ENCODE assay signal across 8 cellular contexts in genomic region chrX:1591863-1592127, GRCh38. TPM values are rescaled to one million over a fixed set of nuclear protein-coding genes. Genes with fewer than 3 reads are reported as not detected.
DNase-seq lines count a peak whose midpoint lies in the region; ATAC-seq, FAIRE-seq and TF ChIP-seq lines count a peak whose summit lies in the region.

No MANE protein-coding gene starts in this region.

- POLR2A ChIA-PET in naive thymus-derived CD4-positive, alpha-beta T cell (lab: Charles Lee) = no interaction called here

- DNase-seq in AG10803 (ENCODE audit: low read depth) = no peak
- DNase-seq in Jurkat, Clone E6-1 (ENCODE audit: low read depth, low spot score) = no peak
- DNase-seq in dorsolateral prefrontal cortex = no peak
- DNase-seq in naive thymus-derived CD4-positive, alpha-beta T cell = no peak
- no peak for DNase-seq in DMS153 (lab: John Stamatoyannopoulos, UW)
- DNase-seq in NCI-H2171 (lab: John Stamatoyannopoulos, UW) = no peak
- no peak for DNase-seq in D721Med (ENCODE audit: insufficient read length, low spot score)
- DNase-seq in GM20000 (ENCODE audit: low spot score) = no peak

- TF ChIP-seq CTCF in AG10803 (conservative IDR thresholded peaks at IDR 0.05; ENCODE audit: low read length) = no peak
- no peak for TF ChIP-seq CTCF in dorsolateral prefrontal cortex (IDR thresholded peaks at IDR 0.05 in 54 of 56, conservative IDR thresholded peaks at IDR 0.05 in 2 of 56; ENCODE audit: low read depth in 1 of 56, partially characterized antibody in 56 of 56)
- no peak for TF ChIP-seq CTCF in D721Med (IDR thresholded peaks at IDR 0.05; ENCODE audit: insufficient read depth, missing control alignments)
- no peak for TF ChIP-seq CTCF in GM20000 (IDR thresholded peaks at IDR 0.05; ENCODE audit: extremely low read depth, missing control alignments)

- H3K27me3 Mint-ChIP-seq in naive thymus-derived CD4-positive, alpha-beta T cell = no peaks in the 10 kb centered on the region

- H3K4me1 Mint-ChIP-seq in naive thymus-derived CD4-positive, alpha-beta T cell = peaks cover 5 to 48% (median 32%) of the 10 kb centered on the region in 7 donors

- no peak for ATAC-seq in naive thymus-derived CD4-positive, alpha-beta T cell

- H3K9me3 Mint-ChIP-seq in naive thymus-derived CD4-positive, alpha-beta T cell = peaks cover 0 to 2% (median 0%) of the 10 kb centered on the region in 11 donors

- no peak for FAIRE-seq in D721Med (lab: Jason Lieb, UNC)

- peak overlapping the region; percentile 69 to 94 (median 91) for H3K27ac Mint-ChIP-seq in naive thymus-derived CD4-positive, alpha-beta T cell

- H3K27me3 ChIP-seq in dorsolateral prefrontal cortex = no peaks in the 10 kb centered on the region
- H3K27me3 ChIP-seq in naive thymus-derived CD4-positive, alpha-beta T cell (ENCODE audit: control insufficient read depth in 2 of 2, insufficient read depth in 2 of 2, low read length in 2 of 2) = no peaks in the 10 kb centered on the region

- H3K4me3 ChIP-seq in AG10803 (ENCODE audit: low read length) (peak overlapping the region; percentile 88), dorsolateral prefrontal cortex (peak overlapping the region; percentile 53 to 91 (median 75))
- peak overlapping the region; percentile 90 for H3K4me3 ChIP-seq in Jurkat, Clone E6-1 (ENCODE audit: low read length)
- peak overlapping the region; percentile 76 for H3K4me3 ChIP-seq in naive thymus-derived CD4-positive, alpha-beta T cell (ENCODE audit: low read length)

- peaks cover 20 to 44% (median 22%) of the 10 kb centered on the region in 3 experiments for H3K36me3 ChIP-seq in naive thymus-derived CD4-positive, alpha-beta T cell (ENCODE audit: control insufficient read depth in 2 of 3, insufficient read depth in 3 of 3, low read length in 3 of 3)

- H3K27ac ChIP-seq in dorsolateral prefrontal cortex = peak overlapping the region in 28 of 59 donors; percentile 8 to 86 (median 64)
- H3K27ac ChIP-seq in naive thymus-derived CD4-positive, alpha-beta T cell (ENCODE audit: low read depth, low read length) = peak overlapping the region; percentile 91

- H3K9me3 ChIP-seq in naive thymus-derived CD4-positive, alpha-beta T cell (ENCODE audit: control insufficient read depth in 2 of 3, low read length in 3 of 3) = no peaks in the 10 kb centered on the region

- CTCF ChIA-PET in naive thymus-derived CD4-positive, alpha-beta T cell (lab: Charles Lee) = no interaction called here

- H3K4me3 Mint-ChIP-seq in naive thymus-derived CD4-positive, alpha-beta T cell = peak overlapping the region; percentile 85 to 97 (median 91)

- intact Hi-C loops in dorsolateral prefrontal cortex (cut with DNase I) = loop anchor here (2.0 to 10.0 kb wide), 4 partner anchors 139 to 199 kb away; partner anchors contain the start of genes ASMTL (in 2 of the 2) and SLC25A6 (in 2 of the 2)
- intact Hi-C loops in naive thymus-derived CD4-positive, alpha-beta T cell (cut with micrococcal nuclease) = loop anchor here (1.0 to 5.0 kb wide), 14 partner anchors 8 to 1274 kb away; partner anchors contain the start of genes SLC25A6 (in 2 of the 2), CD99 (in 1 of the 2), GTPBP6 (in 1 of the 2) and P2RY8 (in 1 of the 2)

- H3K4me1 ChIP-seq in naive thymus-derived CD4-positive, alpha-beta T cell (ENCODE audit: control insufficient read depth in 2 of 2, insufficient read depth in 2 of 2, low read length in 2 of 2) = peaks cover 7 to 10% of the 10 kb centered on the region in 2 donors

- peaks cover 0 to 23% (median 12%) of the 10 kb centered on the region in 5 donors for H3K36me3 Mint-ChIP-seq in naive thymus-derived CD4-positive, alpha-beta T cell

RNA-seq across cellular contexts. Expression of gene AKAP17A, which starts 0.4 kb away (rescaled TPM):
- 21.1 TPM for polyA plus RNA-seq in Jurkat, Clone E6-1 (2012; ENCODE audit: insufficient read depth, insufficient read length)
- 10 to 100 TPM; 16.7 to 45.7 (median 25.2) TPM for total RNA-seq in dorsolateral prefrontal cortex
- 100 to 1,000 TPM in 4 of 5 experiments, 10 to 100 TPM in 1; 75.7 to 165 (median 125) TPM for total RNA-seq in naive thymus-derived CD4-positive, alpha-beta T cell
- 10 to 100 TPM; 19.2 to 66.9 TPM for polyA plus RNA-seq in naive thymus-derived CD4-positive, alpha-beta T cell

RNA-seq across cellular contexts. Expression of gene ASMT, which starts 23.1 kb away (rescaled TPM):
- polyA plus RNA-seq in Jurkat, Clone E6-1 (2012; ENCODE audit: insufficient read depth, insufficient read length) = not detected
- total RNA-seq in dorsolateral prefrontal cortex = 1 to 10 TPM in 26 of 120 experiments, under 1 TPM in 27, not detected in 67; 0.40 to 2.1 (median 0.99) TPM
- under 1 TPM in 1 of 5 experiments, not detected in 4; 0.32 TPM for total RNA-seq in naive thymus-derived CD4-positive, alpha-beta T cell
- not detected for polyA plus RNA-seq in naive thymus-derived CD4-positive, alpha-beta T cell

RNA-seq across cellular contexts. Expression of gene P2RY8, which starts 54.8 kb away (rescaled TPM):
- polyA plus RNA-seq in Jurkat, Clone E6-1 (2012; ENCODE audit: insufficient read depth, insufficient read length) = 33.0 TPM
- 1 to 10 TPM in 1 of 120 experiments, under 1 TPM in 80, not detected in 39; 0.10 to 1.3 (median 0.23) TPM for total RNA-seq in dorsolateral prefrontal cortex
- total RNA-seq in naive thymus-derived CD4-positive, alpha-beta T cell = 100 to 1,000 TPM; 109 to 158 (median 122) TPM
- polyA plus RNA-seq in naive thymus-derived CD4-positive, alpha-beta T cell = 100 to 1,000 TPM; 221 to 277 TPM

Comparison
In these comparisons a context has a peak if more than half of its experiments do, and no peak if none do; other contexts are left out.
1. RNA of gene P2RY8, which starts 54.8 kb away (total RNA-seq): 109 to 158 TPM in naive thymus-derived CD4-positive, alpha-beta T cell; 0.10 to 1.3 TPM in dorsolateral prefrontal cortex; every median in the first group is over 10 times any median in the second.
2. Peak in every context shown above with its lines, with median percentiles within 50 percentile points of each other: H3K4me3 ChIP-seq.